27 cellular contexts compared by ENCODE assay signal in genomic region chr1:85203573-85204169, GRCh38. TPM values are rescaled to one million over a fixed set of nuclear protein-coding genes. Genes with fewer than 3 reads are reported as not detected.
DNase-seq lines count a peak whose midpoint lies in the region.
"Had no signal": no experiment of that assay in that cellular context is flagged by ENCODE, and none has a peak within 500 bp of the region (broad histone marks: within the 10 kb centered on the region; RNA-seq: fewer than 3 reads in every experiment).

No MANE protein-coding gene starts in this region.

- H3K9ac ChIP-seq in GM23248 (no peak overlapping the region), adipocyte (ENCODE audit: low read length) (no peak overlapping the region), mesenchymal stem cell (ENCODE audit: low read length) (no peak overlapping the region)
- H3K9ac ChIP-seq: KMS-11, parathyroid adenoma had no signal

- no peak overlapping the region for H2BK120ac ChIP-seq in mesenchymal stem cell (ENCODE audit: low read depth, low read length)

- peaks cover 15 to 25% (median 19%) of the 10 kb centered on the region in 4 donors for H3K4me1 Mint-ChIP-seq in CD4-positive, alpha-beta memory T cell

- H2BK12ac ChIP-seq in mesenchymal stem cell (ENCODE audit: low read length in 2 of 2), result no peak overlapping the region

- H3K9me3 Mint-ChIP-seq in CD4-positive, alpha-beta memory T cell, result no peaks in the 10 kb centered on the region
- H3K9me3 Mint-ChIP-seq: activated CD4-positive, alpha-beta T cell treated with anti-CD3 and anti-CD28 coated beads, Interleukin-2, amount 10 ng/mL, durations not matched to agents 7 days and 5 days; activated naive CD4-positive, alpha-beta T cell treated with anti-CD3 and anti-CD28 coated beads, Interleukin-2, amount 50 U/mL, for 24 hours; activated T-helper 1 cell treated with anti-CD3 and anti-CD28 coated beads, Interleukin-12 subunit alpha, Interleukin-12 subunit beta, Interleukin-2, Interleukin-4 antibody, amounts not matched to agents 30 ng/mL and 10 ng/mL and 1 ng/mL, durations not matched to agents 14 hours and 24 hours and 36 hours had no signal

- CTCF ChIA-PET in CD4-positive, alpha-beta memory T cell (lab: Charles Lee; ENCODE audit: partially characterized antibody), result interaction anchor here (0.7 to 1.4 kb wide), 2 partner anchors 22 to 55 kb away, joined by 3 to 4 read pairs; partner anchors contain the start of gene C1orf52
- CTCF ChIA-PET in HEK293T (lab: Yijun Ruan, JAX), result interaction anchor here (0.9 kb wide), 1 partner anchor 56 kb away, joined by 3 read pairs; the partner anchor contains the start of gene C1orf52

- H2BK15ac ChIP-seq in mesenchymal stem cell (ENCODE audit: low read depth, poor library complexity, severe bottlenecking), result no peak overlapping the region

- no peak overlapping the region for H4K8ac ChIP-seq in mesenchymal stem cell (ENCODE audit: low read length)

- peaks cover 0 to 4% of the 10 kb centered on the region in 2 donors for H3K36me3 Mint-ChIP-seq in CD4-positive, alpha-beta memory T cell
- H3K36me3 Mint-ChIP-seq: activated naive CD4-positive, alpha-beta T cell treated with anti-CD3 and anti-CD28 coated beads, Interleukin-2, amount 50 U/mL, for 24 hours; CD4-positive, CD25-positive, alpha-beta regulatory T cell had no signal

- H3K4me3 ChIP-seq in ACC112 (ENCODE audit: low read depth, low read length) (peak overlapping the region; percentile 1; the same call in 1 of the 2 replicates), GM23248 (0 out of 2 replicates have a peak overlapping the region, but pooled peaks have one; percentile 13), adipocyte (ENCODE audit: low read length) (peak overlapping the region; percentile 23), mesenchymal stem cell (ENCODE audit: insufficient read depth in 1 of 2, low read depth in 1 of 2, low read length in 2 of 2) (no peak overlapping the region)
- no peak overlapping the region for H3K4me3 ChIP-seq in CD4-positive, alpha-beta memory T cell (ENCODE audit: low read length in 2 of 2)
- H3K4me3 ChIP-seq: ascending aorta, right lobe of liver, upper lobe of right lung had no signal

- no peak overlapping the region for H3K4me3 Mint-ChIP-seq in CD4-positive, alpha-beta memory T cell
- H3K4me3 Mint-ChIP-seq: activated CD4-positive, alpha-beta T cell treated with anti-CD3 and anti-CD28 coated beads, Interleukin-2, amount 10 ng/mL, durations not matched to agents 7 days and 5 days; activated naive CD4-positive, alpha-beta T cell treated with anti-CD3 and anti-CD28 coated beads, Interleukin-2, amount 50 U/mL, for 24 hours; activated T-helper 1 cell treated with anti-CD3 and anti-CD28 coated beads, Interleukin-12 subunit alpha, Interleukin-12 subunit beta, Interleukin-2, Interleukin-4 antibody, amounts not matched to agents 30 ng/mL and 10 ng/mL and 1 ng/mL, durations not matched to agents 14 hours and 24 hours and 36 hours had no signal

- H3K27me3 Mint-ChIP-seq in CD4-positive, alpha-beta memory T cell, result peaks cover 12 to 15% of the 10 kb centered on the region in 2 donors
- H3K27me3 Mint-ChIP-seq: activated naive CD4-positive, alpha-beta T cell treated with anti-CD3 and anti-CD28 coated beads, Interleukin-2, amount 50 U/mL, for 24 hours had no signal

- no peak overlapping the region for H3K18ac ChIP-seq in mesenchymal stem cell (ENCODE audit: low read depth in 1 of 2, low read length in 2 of 2)

- no peaks in the 10 kb centered on the region for H4K20me1 ChIP-seq in GM23248 (ENCODE audit: insufficient read depth)

- POLR2A ChIA-PET in CD4-positive, alpha-beta memory T cell (lab: Charles Lee; ENCODE audit: partially characterized antibody), result no interaction called here
- POLR2A ChIA-PET in HEK293T (lab: Yijun Ruan, JAX), result no interaction called here

- H3K79me2 ChIP-seq in ACC112 (ENCODE audit: control insufficient read depth, insufficient read depth, low read length, unreplicated experiment) (peaks cover 6% of the 10 kb centered on the region), GM23248 (ENCODE audit: insufficient read depth) (no peaks in the 10 kb centered on the region)
- H3K79me2 ChIP-seq: parathyroid adenoma had no signal

- H3K9me3 ChIP-seq in GM23248 (ENCODE audit: low read depth), result no peaks in the 10 kb centered on the region
- no peaks in the 10 kb centered on the region for H3K9me3 ChIP-seq in adipocyte (ENCODE audit: control insufficient read depth, low read length)
- H3K9me3 ChIP-seq in mesenchymal stem cell (ENCODE audit: control insufficient read depth, low read length), result no peaks in the 10 kb centered on the region
- H3K9me3 ChIP-seq in CD4-positive, alpha-beta memory T cell (ENCODE audit: control insufficient read depth in 1 of 2, low read length in 2 of 2), result no peaks in the 10 kb centered on the region
- H3K9me3 ChIP-seq: ascending aorta, right lobe of liver, upper lobe of right lung had no signal

- no peaks in the 10 kb centered on the region for H3K79me1 ChIP-seq in mesenchymal stem cell (replicated peaks; ENCODE audit: low read length, poor library complexity, severe bottlenecking)

- 34 to 36% methylated on average over 2 of the region's 2 CpGs for WGBS in GM23248 (ENCODE audit: low coverage in 1 of 2, low lambda C conversion rate in 2 of 2, missing lambda C conversion rate in 2 of 2), 2 experiments
- no CpG with 5 or more reads among the region's 2 CpGs for WGBS in mesenchymal stem cell

- no peak overlapping the region for H2BK5ac ChIP-seq in mesenchymal stem cell (ENCODE audit: low read depth, low read length, poor library complexity, severe bottlenecking)

- H3K27ac Mint-ChIP-seq in CD4-positive, alpha-beta memory T cell, result no peak overlapping the region
- H3K27ac Mint-ChIP-seq: activated CD4-positive, alpha-beta T cell treated with anti-CD3 and anti-CD28 coated beads, Interleukin-2, amount 10 ng/mL, durations not matched to agents 7 days and 5 days; activated naive CD4-positive, alpha-beta T cell treated with anti-CD3 and anti-CD28 coated beads, Interleukin-2, amount 50 U/mL, for 24 hours; activated T-helper 1 cell treated with anti-CD3 and anti-CD28 coated beads, Interleukin-12 subunit alpha, Interleukin-12 subunit beta, Interleukin-2, Interleukin-4 antibody, amounts not matched to agents 30 ng/mL and 10 ng/mL and 1 ng/mL, durations not matched to agents 14 hours and 24 hours and 36 hours had no signal

- in situ Hi-C loops in GM23248 (cut with MboI), result no loop called here

- H3K4me2 ChIP-seq in GM23248 (ENCODE audit: unreplicated experiment), result peak overlapping the region; percentile 27
- no peak overlapping the region for H3K4me2 ChIP-seq in mesenchymal stem cell (ENCODE audit: low read length, poor library complexity, severe bottlenecking)
- H3K4me2 ChIP-seq: KMS-11 had no signal

- H3K4me1 ChIP-seq in ACC112 (ENCODE audit: control insufficient read depth, insufficient read depth, low read length, unreplicated experiment) (peaks cover 37% of the 10 kb centered on the region), GM23248 (ENCODE audit: insufficient read depth) (peaks cover 39% of the 10 kb centered on the region), adipocyte (ENCODE audit: control insufficient read depth, insufficient read depth, low read length) (peaks cover 33% of the 10 kb centered on the region), mesenchymal stem cell (ENCODE audit: control insufficient read depth, insufficient read depth, low read depth, low read length) (peaks cover 11% of the 10 kb centered on the region)
- peaks cover 26% of the 10 kb centered on the region for H3K4me1 ChIP-seq in CD4-positive, alpha-beta memory T cell (ENCODE audit: insufficient read depth, low read length)
- H3K4me1 ChIP-seq: parathyroid adenoma had no signal

- H3F3A ChIP-seq in GM23248 (ENCODE audit: insufficient read depth), result peaks cover 30% of the 10 kb centered on the region

- no peak overlapping the region for H3K23ac ChIP-seq in mesenchymal stem cell (ENCODE audit: low read length in 2 of 2)

- H3K4ac ChIP-seq in mesenchymal stem cell (ENCODE audit: low read depth in 1 of 2, low read length in 2 of 2), result no peak overlapping the region

- H3K27ac ChIP-seq in ACC112 (ENCODE audit: low read depth, low read length) (peak overlapping the region; percentile 17), GM23248 (no peak overlapping the region), mesenchymal stem cell (ENCODE audit: low read length, poor library complexity, severe bottlenecking) (no peak overlapping the region)
- H3K27ac ChIP-seq in CD4-positive, alpha-beta memory T cell (ENCODE audit: low read depth, low read length), result no peak overlapping the region
- H3K27ac ChIP-seq: ascending aorta, KMS-11, parathyroid adenoma, right lobe of liver, upper lobe of right lung had no signal

- intact Hi-C loops in CD4-positive, alpha-beta memory T cell (cut with micrococcal nuclease), result loop anchor here (5.0 to 10.0 kb wide), 2 partner anchors 206 to 1711 kb away; partner anchors contain the start of genes HS2ST1, MCOLN2 and SELENOF

- no peak overlapping the region for H2AK5ac ChIP-seq in mesenchymal stem cell (ENCODE audit: low read length, severe bottlenecking)

- H3K27me3 ChIP-seq in ACC112 (ENCODE audit: insufficient read depth, low read length) (no peaks in the 10 kb centered on the region), GM23248 (replicated peaks; ENCODE audit: insufficient read depth) (no peaks in the 10 kb centered on the region), adipocyte (replicated peaks; ENCODE audit: control insufficient read depth, insufficient read depth, low read length) (peaks cover 4% of the 10 kb centered on the region), mesenchymal stem cell (ENCODE audit: control insufficient read depth in 1 of 2, insufficient read depth in 1 of 2, low read length in 2 of 2) (peaks cover 5 to 12% of the 10 kb centered on the region in 2 experiments)
- no peaks in the 10 kb centered on the region for H3K27me3 ChIP-seq in CD4-positive, alpha-beta memory T cell (ENCODE audit: insufficient read depth, low read length)
- H3K27me3 ChIP-seq: ascending aorta, right lobe of liver, upper lobe of right lung had no signal

- DNase-seq in GM23248 (peak; percentile 45), adipocyte (ENCODE audit: low read depth) (peak; percentile 75), mesenchymal stem cell (peak; percentile 36), HEK293T (ENCODE audit: extremely low spot score) (no peak), SHP77 treated with DMSO at 0.1 percent for 48 hours (lab: John Stamatoyannopoulos, UW) (no peak)
- no peak for DNase-seq in CD4-positive, alpha-beta memory T cell
- DNase-seq in stimulated activated CD4-positive, alpha-beta T cell treated with anti-CD3 and anti-CD28 coated beads, Interleukin-4, amount 100 ng/mL, for 24 hours, result no peak
- DNase-seq: ACHN; activated CD4-positive, alpha-beta T cell treated with anti-CD3 and anti-CD28 coated beads, Interleukin-2, amount 10 ng/mL, durations not matched to agents 7 days and 5 days; CD4-positive, CD25-positive, alpha-beta regulatory T cell; DMS 273 treated with DMSO at 0.1 percent for 48 hours; effector CD8-positive, alpha-beta T cell; GF-D8; NCI-H1048; NCI-H187 treated with DMSO at 0.1 percent for 48 hours; NCI-H2227 treated with DMSO at 0.1 percent for 48 hours; NCI-H82; OCI-M1; right lobe of liver; SIG-M5; upper lobe of right lung had no signal

- H4K91ac ChIP-seq in mesenchymal stem cell (ENCODE audit: low read length), result no peak overlapping the region

- H3K14ac ChIP-seq in mesenchymal stem cell (ENCODE audit: low read length in 2 of 2), result no peak overlapping the region

- H3K9me2 ChIP-seq in GM23248 (ENCODE audit: insufficient read depth), result no peaks in the 10 kb centered on the region

- H2AFZ ChIP-seq in ACC112 (ENCODE audit: low read length, unreplicated experiment) (no peak overlapping the region), GM23248 (no peak overlapping the region), mesenchymal stem cell (ENCODE audit: low read depth, low read length) (no peak overlapping the region)
- H2AFZ ChIP-seq: parathyroid adenoma had no signal

- H3K36me3 ChIP-seq in ACC112 (ENCODE audit: insufficient read depth, low read length) (no peaks in the 10 kb centered on the region), GM23248 (ENCODE audit: low read depth) (no peaks in the 10 kb centered on the region), adipocyte (ENCODE audit: control insufficient read depth, insufficient read depth, low read length, severe bottlenecking) (no peaks in the 10 kb centered on the region), mesenchymal stem cell (ENCODE audit: control insufficient read depth in 1 of 2, insufficient read depth in 2 of 2, low read depth in 1 of 2, low read length in 2 of 2) (no peaks in the 10 kb centered on the region)
- no peaks in the 10 kb centered on the region for H3K36me3 ChIP-seq in CD4-positive, alpha-beta memory T cell (ENCODE audit: insufficient read depth, low read length)
- H3K36me3 ChIP-seq: ascending aorta, right lobe of liver, upper lobe of right lung had no signal

RNA-seq across cellular contexts. Expression of gene SYDE2, which starts 2.9 kb away (rescaled TPM):
- total RNA-seq in GM23248 (2014; rRNA removed; shearing (Covaris generic)), result 4.8 and 6.7 TPM in 2 replicates
- polyA plus RNA-seq in GM23248 (2016; fragmentation: Nextera tagmentation; extraction: Ambion mirVana), result 1.4 TPM in 2 replicates
- 3.3 TPM for polyA plus RNA-seq in mesenchymal stem cell (2013, experiment 1 of 2)
- 3.5 TPM for polyA plus RNA-seq in mesenchymal stem cell (2013, experiment 2 of 2)
- total RNA-seq in CD4-positive, alpha-beta memory T cell, result 1 to 10 TPM; 5.0 to 5.2 TPM
- polyA plus RNA-seq in CD4-positive, alpha-beta memory T cell, result 1 to 10 TPM; 2.3 TPM

RNA-seq across cellular contexts. Expression of gene C1orf52, which starts 55.8 kb away (rescaled TPM):
- 26.7 and 30.9 TPM in 2 replicates for total RNA-seq in GM23248 (2014; rRNA removed; shearing (Covaris generic))
- 72.4 and 76.4 TPM in 2 replicates for polyA plus RNA-seq in GM23248 (2016; fragmentation: Nextera tagmentation; extraction: Ambion mirVana)
- polyA plus RNA-seq in mesenchymal stem cell (2013, experiment 1 of 2), result 25.2 TPM
- 25.7 TPM for polyA plus RNA-seq in mesenchymal stem cell (2013, experiment 2 of 2)
- 10 to 100 TPM; 39.6 to 41.6 TPM for total RNA-seq in CD4-positive, alpha-beta memory T cell
- 10 to 100 TPM; 21.2 to 25.8 TPM for polyA plus RNA-seq in CD4-positive, alpha-beta memory T cell

Comparison
In these comparisons a context has a peak if more than half of its experiments do, and no peak if none do; other contexts are left out.
1. H3K4me3 ChIP-seq: peak in ACC112 (single experiment), GM23248 (single experiment) and adipocyte (single experiment); none in mesenchymal stem cell (0 of 2) and CD4-positive, alpha-beta memory T cell (0 of 2).
2. DNase-seq: peak in GM23248 (single experiment), adipocyte (single experiment) and mesenchymal stem cell (single experiment); none in CD4-positive, alpha-beta memory T cell (0 of 5), stimulated activated CD4-positive, alpha-beta T cell treated with anti-CD3 and anti-CD28 coated beads, Interleukin-4, amount 100 ng/mL, for 24 hours (single experiment), HEK293T (single experiment) and SHP77 treated with DMSO at 0.1 percent for 48 hours (single experiment).